In genomic region chr20:13517801-13518200, GRCh38 we compare ENCODE assay signal across 26 cellular contexts.
A peak's percentile ranks its signal among the peaks of the same experiment; 100 is the strongest.
DNase-seq lines count a peak whose midpoint lies in the region; ATAC-seq, FAIRE-seq and TF ChIP-seq lines count a peak whose summit lies in the region.
"Had no signal": no experiment of that assay in that cellular context is flagged by ENCODE, and none has a peak within 500 bp of the region (broad histone marks: within the 10 kb centered on the region; RNA-seq: fewer than 3 reads in every experiment).

No MANE protein-coding gene starts in this region.

- H3K27ac ChIP-seq in mesenchymal stem cell (ENCODE audit: low read length, poor library complexity, severe bottlenecking): no peak overlapping the region
- H3K27ac ChIP-seq in CD4-positive, alpha-beta memory T cell (ENCODE audit: low read depth, low read length): no peak overlapping the region
- H3K27ac ChIP-seq: BLaER1 treated with 17β-estradiol and CSF1 and Interleukin-3, amounts not matched to agents 10 nM and 100 nM; C4-2B had no signal

- no peak overlapping the region for H2BK12ac ChIP-seq in mesenchymal stem cell (ENCODE audit: low read length in 2 of 2)

- TF ChIP-seq CTCF in MCF 10A (IDR thresholded peaks at IDR 0.05; ENCODE audit: unreplicated experiment): no peak

- no peak overlapping the region for H3K4me2 ChIP-seq in mesenchymal stem cell (ENCODE audit: low read length, poor library complexity, severe bottlenecking)

- no peak overlapping the region for H3K18ac ChIP-seq in mesenchymal stem cell (ENCODE audit: low read depth in 1 of 2, low read length in 2 of 2)

- H3K27me3 ChIP-seq in mesenchymal stem cell (ENCODE audit: control insufficient read depth in 1 of 2, insufficient read depth in 1 of 2, low read length in 2 of 2): no peaks in the 10 kb centered on the region
- H3K27me3 ChIP-seq in CD4-positive, alpha-beta memory T cell (ENCODE audit: insufficient read depth, low read length): no peaks in the 10 kb centered on the region
- H3K27me3 ChIP-seq: BLaER1 treated with 17β-estradiol and CSF1 and Interleukin-3, amounts not matched to agents 10 nM and 100 nM had no signal

- intact Hi-C loops in MCF 10A (cut with micrococcal nuclease): no loop called here
- intact Hi-C loops in CD4-positive, alpha-beta memory T cell (cut with micrococcal nuclease): no loop called here

- no TSS peak for BruUV-seq in MCF 10A (replicated peaks; lab: Mats Ljungman, UMichigan)

- no peak overlapping the region for H2AFZ ChIP-seq in mesenchymal stem cell (ENCODE audit: low read depth, low read length)

- H3K27ac Mint-ChIP-seq in MCF 10A (ENCODE audit: low read depth, unreplicated experiment): no peak overlapping the region
- no peak overlapping the region for H3K27ac Mint-ChIP-seq in CD4-positive, alpha-beta memory T cell
- H3K27ac Mint-ChIP-seq: B cell; CD4-positive, alpha-beta T cell had no signal

- peak; percentile 72 for FAIRE-seq in endometrium (lab: Jason Lieb, UNC)
- FAIRE-seq: A204.1, GM12878, GM12892, GM18507 had no signal

- peaks cover 2% of the 10 kb centered on the region for H3K9me3 ChIP-seq in mesenchymal stem cell (ENCODE audit: control insufficient read depth, low read length)
- H3K9me3 ChIP-seq in CD4-positive, alpha-beta memory T cell (ENCODE audit: control insufficient read depth in 1 of 2, low read length in 2 of 2): no peaks in the 10 kb centered on the region

- H2BK120ac ChIP-seq in mesenchymal stem cell (ENCODE audit: low read depth, low read length): no peak overlapping the region

- H3K9me3 Mint-ChIP-seq in MCF 10A (ENCODE audit: unreplicated experiment): peaks cover 10% of the 10 kb centered on the region
- peaks cover 3 to 23% (median 7%) of the 10 kb centered on the region in 8 donors for H3K9me3 Mint-ChIP-seq in CD4-positive, alpha-beta memory T cell

- H3K27me3 Mint-ChIP-seq in MCF 10A (ENCODE audit: insufficient read depth, unreplicated experiment): no peaks in the 10 kb centered on the region
- no peaks in the 10 kb centered on the region for H3K27me3 Mint-ChIP-seq in CD4-positive, alpha-beta memory T cell
- H3K27me3 Mint-ChIP-seq: B cell; CD4-positive, alpha-beta T cell; CD8-positive, alpha-beta memory T cell had no signal

- H3K36me3 Mint-ChIP-seq in MCF 10A (ENCODE audit: insufficient read depth, unreplicated experiment): peaks cover 37% of the 10 kb centered on the region
- peaks cover 68 to 71% of the 10 kb centered on the region in 2 donors for H3K36me3 Mint-ChIP-seq in CD4-positive, alpha-beta memory T cell

- no peak overlapping the region for H3K23ac ChIP-seq in mesenchymal stem cell (ENCODE audit: low read length in 2 of 2)

- no peak overlapping the region for H2BK5ac ChIP-seq in mesenchymal stem cell (ENCODE audit: low read depth, low read length, poor library complexity, severe bottlenecking)

- peaks cover 0 to 3% of the 10 kb centered on the region in 2 experiments for H3K36me3 ChIP-seq in mesenchymal stem cell (ENCODE audit: control insufficient read depth in 1 of 2, insufficient read depth in 2 of 2, low read depth in 1 of 2, low read length in 2 of 2)
- no peaks in the 10 kb centered on the region for H3K36me3 ChIP-seq in CD4-positive, alpha-beta memory T cell (ENCODE audit: insufficient read depth, low read length)

- CTCF ChIA-PET in MCF 10A (lab: Yijun Ruan, JAX): interaction anchor here (1.7 kb wide), 1 partner anchor 29 kb away, joined by 4 read pairs; no protein-coding TSS in a partner anchor
- CTCF ChIA-PET in CD4-positive, alpha-beta memory T cell (lab: Charles Lee; ENCODE audit: partially characterized antibody): no interaction called here

- no peaks in the 10 kb centered on the region for H3K4me1 Mint-ChIP-seq in MCF 10A (ENCODE audit: insufficient read depth, unreplicated experiment)
- H3K4me1 Mint-ChIP-seq in CD4-positive, alpha-beta memory T cell: peaks cover 0 to 1% (median 0%) of the 10 kb centered on the region in 4 donors
- H3K4me1 Mint-ChIP-seq: B cell; CD8-positive, alpha-beta memory T cell had no signal

- no peak overlapping the region for H2AK5ac ChIP-seq in mesenchymal stem cell (ENCODE audit: low read length, severe bottlenecking)

- DNase-seq in EH (ENCODE audit: low read depth): peak; percentile 55
- DNase-seq in M059J (ENCODE audit: low read depth): peak; percentile 27
- DNase-seq in mesenchymal stem cell: peak; percentile 49
- no peak for DNase-seq in activated CD4-positive, CD25-positive, alpha-beta regulatory T cell treated with anti-CD3 and anti-CD28 coated beads, Interleukin-2, amount 50 U/mL, for 72 hours
- no peak for DNase-seq in MCF 10A (ENCODE audit: unreplicated experiment)
- DNase-seq in CD4-positive, alpha-beta memory T cell: no peak
- DNase-seq: 8988T; AML-193; CD4-positive, alpha-beta T cell; CD8-positive, alpha-beta memory T cell; COR-L47; DMS 273 treated with DMSO at 0.1 percent for 48 hours; DMS153; DMS53; DMS79 treated with DMSO at 0.1 percent for 48 hours; EL; GDM1 had no signal

- ATAC-seq in GM21737 (IDR thresholded peaks at IDR 0.05; ENCODE audit: unreplicated experiment): no peak
- ATAC-seq: GM12878 had no signal

- H3K4ac ChIP-seq in mesenchymal stem cell (ENCODE audit: low read depth in 1 of 2, low read length in 2 of 2): no peak overlapping the region

- H3K9ac ChIP-seq in mesenchymal stem cell (ENCODE audit: low read length): no peak overlapping the region
- H3K9ac ChIP-seq: BLaER1 treated with 17β-estradiol and CSF1 and Interleukin-3, amounts not matched to agents 10 nM and 100 nM had no signal

- no peak overlapping the region for H3K4me3 ChIP-seq in mesenchymal stem cell (ENCODE audit: insufficient read depth in 1 of 2, low read depth in 1 of 2, low read length in 2 of 2)
- no peak overlapping the region for H3K4me3 ChIP-seq in CD4-positive, alpha-beta memory T cell (ENCODE audit: low read length in 2 of 2)
- H3K4me3 ChIP-seq: BLaER1 treated with 17β-estradiol and CSF1 and Interleukin-3, amounts not matched to agents 10 nM and 100 nM; GM12878 had no signal

- H2BK15ac ChIP-seq in mesenchymal stem cell (ENCODE audit: low read depth, poor library complexity, severe bottlenecking): no peak overlapping the region

- no peak overlapping the region for H4K8ac ChIP-seq in mesenchymal stem cell (ENCODE audit: low read length)

- H3K4me1 ChIP-seq in mesenchymal stem cell (ENCODE audit: control insufficient read depth, insufficient read depth, low read depth, low read length): no peaks in the 10 kb centered on the region
- H3K4me1 ChIP-seq in CD4-positive, alpha-beta memory T cell (ENCODE audit: insufficient read depth, low read length): no peaks in the 10 kb centered on the region

- no peak overlapping the region for H3K4me3 Mint-ChIP-seq in MCF 10A (ENCODE audit: unreplicated experiment)
- H3K4me3 Mint-ChIP-seq in CD4-positive, alpha-beta memory T cell: no peak overlapping the region
- H3K4me3 Mint-ChIP-seq: B cell; CD4-positive, alpha-beta T cell; CD8-positive, alpha-beta memory T cell had no signal

- no peak overlapping the region for H4K91ac ChIP-seq in mesenchymal stem cell (ENCODE audit: low read length)

- H3K14ac ChIP-seq in mesenchymal stem cell (ENCODE audit: low read length in 2 of 2): no peak overlapping the region

- POLR2A ChIA-PET in MCF 10A (lab: Yijun Ruan, JAX): interaction anchor here (1.0 to 1.2 kb wide), 2 partner anchors 10 to 25 kb away, joined by 4 read pairs; no protein-coding TSS in a partner anchor
- POLR2A ChIA-PET in CD4-positive, alpha-beta memory T cell (lab: Charles Lee; ENCODE audit: partially characterized antibody): no interaction called here

- H3K79me1 ChIP-seq in mesenchymal stem cell (replicated peaks; ENCODE audit: low read length, poor library complexity, severe bottlenecking): peaks cover 4% of the 10 kb centered on the region

Comparison
In these comparisons a context has a peak if more than half of its experiments do, and no peak if none do; other contexts are left out.
1. DNase-seq: peak in EH (single experiment), M059J (single experiment) and mesenchymal stem cell (single experiment); none in activated CD4-positive, CD25-positive, alpha-beta regulatory T cell treated with anti-CD3 and anti-CD28 coated beads, Interleukin-2, amount 50 U/mL, for 72 hours (single experiment), MCF 10A (single experiment) and CD4-positive, alpha-beta memory T cell (0 of 5).